In genomic region chr11:20873054-20873453, GRCh38 we compare ENCODE assay signal across 8 cellular contexts.
DNase-seq lines count a peak whose midpoint lies in the region; TF ChIP-seq lines count a peak whose summit lies in the region.

No MANE protein-coding gene starts in this region.

- DNase-seq in HK-2 (ENCODE audit: unreplicated experiment) (peak; percentile 1), NCI-H446 (lab: John Stamatoyannopoulos, UW) (peak; percentile 35 to 77), epithelial cell of proximal tubule (ENCODE audit: low read depth) (peak; percentile 1), AG08396 (ENCODE audit: low spot score) (no peak), spleen (no peak), mesenchymal stem cell (no peak)
- no peak for DNase-seq in effector CD8-positive, alpha-beta T cell (lab: John Stamatoyannopoulos, UW)

- no peak overlapping the region for H4K91ac ChIP-seq in mesenchymal stem cell (ENCODE audit: low read length)

- H3K27ac ChIP-seq in C4-2B = no peak overlapping the region
- H3K27ac ChIP-seq in spleen = no peak overlapping the region
- H3K27ac ChIP-seq in mesenchymal stem cell (ENCODE audit: low read length, poor library complexity, severe bottlenecking) = no peak overlapping the region

- no peaks in the 10 kb centered on the region for H3K36me3 ChIP-seq in spleen
- no peaks in the 10 kb centered on the region for H3K36me3 ChIP-seq in mesenchymal stem cell (ENCODE audit: control insufficient read depth in 1 of 2, insufficient read depth in 2 of 2, low read depth in 1 of 2, low read length in 2 of 2)

- H2AFZ ChIP-seq in mesenchymal stem cell (ENCODE audit: low read depth, low read length) = no peak overlapping the region

- no peak for TF ChIP-seq POLR2A in spleen (IDR thresholded peaks at IDR 0.05)

- no peak overlapping the region for H2AK5ac ChIP-seq in mesenchymal stem cell (ENCODE audit: low read length, severe bottlenecking)

- no peak overlapping the region for H2BK5ac ChIP-seq in mesenchymal stem cell (ENCODE audit: low read depth, low read length, poor library complexity, severe bottlenecking)

- H3K23ac ChIP-seq in mesenchymal stem cell (ENCODE audit: low read length in 2 of 2) = no peak overlapping the region

- no peak overlapping the region for H2BK15ac ChIP-seq in mesenchymal stem cell (ENCODE audit: low read depth, poor library complexity, severe bottlenecking)

- H3K4ac ChIP-seq in mesenchymal stem cell (ENCODE audit: low read depth in 1 of 2, low read length in 2 of 2) = no peak overlapping the region

- H3K79me1 ChIP-seq in mesenchymal stem cell (replicated peaks; ENCODE audit: low read length, poor library complexity, severe bottlenecking) = no peaks in the 10 kb centered on the region

- no peak overlapping the region for H4K8ac ChIP-seq in mesenchymal stem cell (ENCODE audit: low read length)

- H2BK12ac ChIP-seq in mesenchymal stem cell (ENCODE audit: low read length in 2 of 2) = no peak overlapping the region

- no peak overlapping the region for H3K9ac ChIP-seq in mesenchymal stem cell (ENCODE audit: low read length)

- H3K18ac ChIP-seq in mesenchymal stem cell (ENCODE audit: low read depth in 1 of 2, low read length in 2 of 2) = no peak overlapping the region

- H3K4me2 ChIP-seq in mesenchymal stem cell (ENCODE audit: low read length, poor library complexity, severe bottlenecking) = no peak overlapping the region

- no peaks in the 10 kb centered on the region for H3K4me1 ChIP-seq in spleen
- H3K4me1 ChIP-seq in mesenchymal stem cell (ENCODE audit: control insufficient read depth, insufficient read depth, low read depth, low read length) = no peaks in the 10 kb centered on the region

- H2BK120ac ChIP-seq in mesenchymal stem cell (ENCODE audit: low read depth, low read length) = no peak overlapping the region

- TF ChIP-seq CTCF in C4-2B (conservative IDR thresholded peaks at IDR 0.05) (peak; percentile 72), epithelial cell of proximal tubule (conservative IDR thresholded peaks at IDR 0.05; ENCODE audit: low read depth, low read length) (peak; percentile 55), spleen (IDR thresholded peaks at IDR 0.05 in 8 of 11, conservative IDR thresholded peaks at IDR 0.05 in 3 of 11) (no peak)

- H3K14ac ChIP-seq in mesenchymal stem cell (ENCODE audit: low read length in 2 of 2) = no peak overlapping the region

- intact Hi-C loops in spleen (cut with DNase I; ENCODE audit: low total_unique reads) = no loop called here

- WGBS in spleen, 5 donors = 3 to 21% (median 5%) methylated on average over 3 of the region's 3 CpGs
- no CpG with 5 or more reads among the region's 3 CpGs for WGBS in mesenchymal stem cell

- H3K4me3 ChIP-seq in epithelial cell of proximal tubule (ENCODE audit: low read depth, low read length) (no peak overlapping the region), spleen (no peak overlapping the region), mesenchymal stem cell (ENCODE audit: insufficient read depth in 1 of 2, low read depth in 1 of 2, low read length in 2 of 2) (no peak overlapping the region)

- H3K27me3 ChIP-seq in spleen (replicated peaks in 1 of 7) = no peaks in the 10 kb centered on the region
- no peaks in the 10 kb centered on the region for H3K27me3 ChIP-seq in mesenchymal stem cell (ENCODE audit: control insufficient read depth in 1 of 2, insufficient read depth in 1 of 2, low read length in 2 of 2)

- H3K9me3 ChIP-seq in spleen (no peaks in the 10 kb centered on the region), mesenchymal stem cell (ENCODE audit: control insufficient read depth, low read length) (no peaks in the 10 kb centered on the region)

Comparison
In these comparisons a context has a peak if more than half of its experiments do, and no peak if none do; other contexts are left out.
1. CTCF ChIP-seq: peak in C4-2B (single experiment) and epithelial cell of proximal tubule (single experiment); none in spleen (0 of 11).
2. DNase-seq: peak in HK-2 (single experiment), NCI-H446 (2 of 2) and epithelial cell of proximal tubule (single experiment); none in effector CD8-positive, alpha-beta T cell (single experiment), AG08396 (single experiment), spleen (single experiment) and mesenchymal stem cell (single experiment).